ENCODE assay signal across 23 cellular contexts in genomic region chr5:133921069-133921468, GRCh38.
"Had no signal": no experiment of that assay in that cellular context is flagged by ENCODE, and none has a peak within 500 bp of the region (broad histone marks: within the 10 kb centered on the region; RNA-seq: fewer than 3 reads in every experiment).

No MANE protein-coding gene starts in this region.

- H3K27ac ChIP-seq: colonic mucosa, foreskin keratinocyte, hepatocyte, pancreas, stomach, thoracic aorta, transverse colon had no signal

- H3K4me3 ChIP-seq: colonic mucosa, hepatocyte, lung, pancreas, stomach, thoracic aorta, transverse colon had no signal

- H3K4me2 ChIP-seq: hepatocyte had no signal

- DNase-seq: colonic mucosa; dermis blood vessel endothelial cell; endodermal cell; erythroblast; foreskin keratinocyte; head of caudate nucleus; left colon; left ventricle myocardium superior; mesenchymal stem cell; naive B cell; occipital lobe; pancreas; right cardiac atrium; small intestine; stimulated activated CD4-positive, alpha-beta T cell treated with anti-CD3 and anti-CD28 coated beads, Interleukin-2, amount 100 ng/mL, for 48 hours; stomach; transverse colon had no signal

- H2AFZ ChIP-seq: hepatocyte had no signal

- ATAC-seq: foreskin keratinocyte, left colon, left ventricle myocardium superior, right cardiac atrium had no signal

- H3K27me3 ChIP-seq: colonic mucosa, hepatocyte, pancreas, stomach, transverse colon had no signal

- H3K79me2 ChIP-seq: hepatocyte had no signal

- H3K9me3 ChIP-seq: colonic mucosa, pancreas, stomach, thoracic aorta, transverse colon had no signal

- H3K9me3 Mint-ChIP-seq: endodermal cell, naive B cell, nephron had no signal

- H3K36me3 Mint-ChIP-seq: naive B cell had no signal

- FAIRE-seq: endothelial cell of umbilical vein, pancreas, small intestine had no signal

- H3K4me3 Mint-ChIP-seq: endodermal cell, nephron had no signal

- H3K4me1 ChIP-seq: colonic mucosa, foreskin keratinocyte, transverse colon had no signal

- H3K36me3 ChIP-seq: colonic mucosa, pancreas, stomach, thoracic aorta, transverse colon had no signal

- H3K27me3 Mint-ChIP-seq: naive B cell had no signal

- H3K27ac Mint-ChIP-seq: endodermal cell, nephron, progenitor cell of endocrine pancreas had no signal
